8 cellular contexts compared by ENCODE assay signal in the genomic region with DNA sequence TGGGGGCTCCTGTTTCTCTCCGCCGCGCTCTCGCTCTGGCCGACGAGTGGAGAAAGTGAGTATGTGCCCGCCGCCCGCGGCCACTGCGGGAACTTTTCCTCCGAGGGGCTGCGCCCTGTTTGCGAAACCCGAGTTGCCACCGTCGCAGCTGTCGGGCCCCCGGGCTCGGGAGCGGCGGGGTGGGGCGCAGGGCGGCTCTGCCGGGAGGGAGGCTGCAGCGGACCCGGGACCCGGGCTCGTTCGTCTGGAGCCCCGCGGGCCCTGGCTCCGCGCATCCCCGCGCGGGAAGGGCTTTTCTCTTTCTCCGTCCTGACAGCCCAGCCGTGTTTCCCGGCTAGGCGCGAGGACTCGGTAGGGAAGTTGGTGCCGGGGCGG. TPM values are rescaled to one million over a fixed set of nuclear protein-coding genes. Genes with fewer than 3 reads are reported as not detected.
DNase-seq lines count a peak whose midpoint lies in the region; ATAC-seq lines count a peak whose summit lies in the region.

No MANE protein-coding gene starts in this region.

- peaks cover 27% of the 10 kb centered on the region for H3K4me1 ChIP-seq in HUES6 (ENCODE audit: control insufficient read depth, insufficient read depth, low read length)
- peaks cover 30% of the 10 kb centered on the region for H3K4me1 ChIP-seq in mononuclear cell (ENCODE audit: insufficient read depth, low read length)

- H3K4me1 Mint-ChIP-seq in effector memory CD8-positive, alpha-beta T cell (ENCODE audit: low read depth in 2 of 2): peaks cover 12 to 19% of the 10 kb centered on the region in 2 donors
- H3K4me1 Mint-ChIP-seq in stimulated activated naive CD8-positive, alpha-beta T cell treated with anti-CD3 and anti-CD28 coated beads, Interleukin-15, amount 100 ng/mL, for 72 hours: peaks cover 50% of the 10 kb centered on the region

- H3K27me3 Mint-ChIP-seq in effector memory CD8-positive, alpha-beta T cell: peaks cover 42 to 58% of the 10 kb centered on the region in 2 donors
- no peaks in the 10 kb centered on the region for H3K27me3 Mint-ChIP-seq in stimulated activated naive CD8-positive, alpha-beta T cell treated with anti-CD3 and anti-CD28 coated beads, Interleukin-15, amount 100 ng/mL, for 72 hours

- peak; percentile 37 for DNase-seq in AG08395 (ENCODE audit: low spot score)
- peak; percentile 43 to 52 for DNase-seq in activated CD4-positive, alpha-beta T cell treated with anti-CD3 and anti-CD28 coated beads, Interleukin-2, amount 50 U/mL, for 48 hours
- peak; percentile 11 to 21 (median 17) for DNase-seq in effector memory CD8-positive, alpha-beta T cell
- peak; percentile 61 to 64 for DNase-seq in stimulated activated naive CD8-positive, alpha-beta T cell treated with anti-CD3 and anti-CD28 coated beads, Interleukin-15, amount 100 ng/mL, for 72 hours
- DNase-seq in GM19240 (ENCODE audit: insufficient read length, low spot score): no peak

- H3K27me3 ChIP-seq in HUES6 (ENCODE audit: control insufficient read depth, insufficient read depth, low read length) (no peaks in the 10 kb centered on the region), mononuclear cell (ENCODE audit: insufficient read depth, low read length) (peaks cover 60% of the 10 kb centered on the region)

- ATAC-seq in effector memory CD8-positive, alpha-beta T cell (replicated peaks): no peak
- ATAC-seq in stimulated activated naive CD8-positive, alpha-beta T cell treated with anti-CD3 and anti-CD28 coated beads, Interleukin-15, amount 100 ng/mL, for 72 hours: peak; percentile 11
- ATAC-seq in GM18502 (IDR thresholded peaks at IDR 0.05; ENCODE audit: poor library complexity, unreplicated experiment): no peak

- H3K4me3 ChIP-seq in HUES6 (ENCODE audit: low read depth, low read length): peak overlapping the region; percentile 81
- peak overlapping the region; percentile 61 for H3K4me3 ChIP-seq in mononuclear cell (ENCODE audit: low read length)

- H3K4me3 Mint-ChIP-seq in effector memory CD8-positive, alpha-beta T cell: peak overlapping the region; percentile 70 to 92
- H3K4me3 Mint-ChIP-seq in stimulated activated naive CD8-positive, alpha-beta T cell treated with anti-CD3 and anti-CD28 coated beads, Interleukin-15, amount 100 ng/mL, for 72 hours: peak overlapping the region; percentile 93 to 96

- H3K9me3 Mint-ChIP-seq in effector memory CD8-positive, alpha-beta T cell: no peaks in the 10 kb centered on the region
- H3K9me3 Mint-ChIP-seq in stimulated activated naive CD8-positive, alpha-beta T cell treated with anti-CD3 and anti-CD28 coated beads, Interleukin-15, amount 100 ng/mL, for 72 hours: no peaks in the 10 kb centered on the region

- H3K27ac ChIP-seq in HUES6 (ENCODE audit: low read depth, low read length): peak overlapping the region; percentile 18; the same call in 1 of the 2 replicates

- peak overlapping the region; percentile 84 for H3K9ac ChIP-seq in HUES6 (ENCODE audit: low read length)

- H3K27ac Mint-ChIP-seq in effector memory CD8-positive, alpha-beta T cell: no peak overlapping the region
- H3K27ac Mint-ChIP-seq in stimulated activated naive CD8-positive, alpha-beta T cell treated with anti-CD3 and anti-CD28 coated beads, Interleukin-15, amount 100 ng/mL, for 72 hours: peak overlapping the region; percentile 78 to 95

- no peaks in the 10 kb centered on the region for H3K9me3 ChIP-seq in HUES6 (ENCODE audit: control insufficient read depth, insufficient read depth, low read depth, low read length)
- no peaks in the 10 kb centered on the region for H3K9me3 ChIP-seq in mononuclear cell (ENCODE audit: low read depth, low read length)

- H3K36me3 Mint-ChIP-seq in effector memory CD8-positive, alpha-beta T cell (ENCODE audit: insufficient read depth): peaks cover 16% of the 10 kb centered on the region

- no peaks in the 10 kb centered on the region for H3K36me3 ChIP-seq in HUES6 (ENCODE audit: control insufficient read depth, insufficient read depth, low read length)

RNA-seq across cellular contexts. Expression of gene IGF1R, which starts 1.3 kb away (rescaled TPM):
- total RNA-seq in mononuclear cell: 23.5 TPM

Comparison
In these comparisons a context has a peak if more than half of its experiments do, and no peak if none do; other contexts are left out.
1. H3K27ac Mint-ChIP-seq: peak in stimulated activated naive CD8-positive, alpha-beta T cell treated with anti-CD3 and anti-CD28 coated beads, Interleukin-15, amount 100 ng/mL, for 72 hours (2 of 2); none in effector memory CD8-positive, alpha-beta T cell (0 of 2).